Comparison of ENCODE assay signal across 8 cellular contexts in the genomic region with DNA sequence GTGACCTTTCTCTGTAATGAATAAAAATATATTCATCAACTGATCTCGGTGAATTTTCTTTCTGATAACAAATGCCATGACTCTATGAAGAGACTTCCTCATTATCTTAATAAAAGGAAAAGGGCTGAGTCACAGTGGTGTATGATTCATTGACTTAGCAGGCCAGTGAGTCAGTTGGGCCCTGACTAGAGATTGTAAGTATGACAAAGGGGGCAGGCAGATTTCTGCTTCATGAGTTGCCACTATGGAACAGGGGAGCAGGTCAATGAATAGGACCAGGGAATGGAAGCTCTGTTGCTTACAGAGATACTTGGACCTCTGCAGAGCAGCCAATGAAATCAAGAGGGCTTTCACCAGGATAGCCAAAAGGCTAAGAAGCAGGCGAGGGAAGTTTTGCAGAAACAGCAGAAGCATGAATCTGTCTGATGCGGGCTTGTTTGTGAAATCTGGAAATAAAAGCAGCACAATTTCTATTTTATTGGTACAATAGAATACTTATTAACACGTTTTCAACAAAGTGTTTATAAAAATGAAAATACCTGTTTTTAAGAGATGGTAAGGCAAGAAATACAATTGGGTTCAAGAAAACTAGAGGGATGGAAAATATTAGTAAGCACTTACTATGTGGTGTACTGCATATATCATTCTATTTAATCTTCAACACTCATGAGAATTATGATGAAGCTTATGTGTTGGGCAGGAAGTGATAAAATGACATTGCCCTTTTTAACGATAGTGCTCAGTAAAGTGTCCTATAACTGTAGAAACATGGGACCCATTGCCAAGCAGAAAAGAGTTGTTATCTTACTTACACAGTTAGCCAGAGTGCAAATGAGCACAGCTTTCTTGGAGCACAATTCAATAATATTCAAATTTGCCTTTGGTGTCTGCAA.
A peak's percentile ranks its signal among the peaks of the same experiment; 100 is the strongest.
DNase-seq lines count a peak whose midpoint lies in the region; ATAC-seq, FAIRE-seq and TF ChIP-seq lines count a peak whose summit lies in the region.

No MANE protein-coding gene starts in this region.

- peaks cover 9% of the 10 kb centered on the region for H3K4me1 ChIP-seq in mammary epithelial cell (ENCODE audit: insufficient read depth, low read length)

- TF ChIP-seq CTCF in mammary epithelial cell (conservative IDR thresholded peaks at IDR 0.05 in 1 of 2, IDR thresholded peaks at IDR 0.05 in 1 of 2; ENCODE audit: extremely low read depth in 1 of 2, insufficient read depth in 1 of 2, low read depth in 1 of 2, low read length in 2 of 2) (no peak), D721Med (IDR thresholded peaks at IDR 0.05; ENCODE audit: insufficient read depth, missing control alignments) (no peak)

- H3K4me2 ChIP-seq in mammary epithelial cell (ENCODE audit: insufficient read depth, low read depth, low read length) = peak overlapping the region; percentile 39

- H2AFZ ChIP-seq in mammary epithelial cell (ENCODE audit: low read depth, low read length) = no peak overlapping the region

- H3K4me3 Mint-ChIP-seq in natural killer cell treated with Interleukin-12 subunit alpha and Interleukin-12 subunit beta and Interleukin-15 and Interleukin-18, amount 100 ng/mL, for 72 hours = peak overlapping the region; percentile 8

- DNase-seq in ELF-1 (ENCODE audit: low read depth, low spot score) (peak; percentile 24), MG63 (peak; percentile 65), mammary epithelial cell (peak; percentile 91), D721Med (ENCODE audit: insufficient read length, low spot score) (no peak), NAMALWA (ENCODE audit: low spot score) (no peak)
- no peak for DNase-seq in natural killer cell treated with Interleukin-12 subunit alpha and Interleukin-12 subunit beta and Interleukin-15 and Interleukin-18, amount 100 ng/mL, for 72 hours (ENCODE audit: low spot score)

- H3K27ac Mint-ChIP-seq in natural killer cell treated with Interleukin-12 subunit alpha and Interleukin-12 subunit beta and Interleukin-15 and Interleukin-18, amount 100 ng/mL, for 72 hours = peak overlapping the region in 1 of 2 donors; percentile 19

- 58% methylated on average over 5 of the region's 5 CpGs for WGBS in mammary epithelial cell (ENCODE audit: low coverage, missing lambda C conversion rate)

- H3K27me3 ChIP-seq in MG63 = no peaks in the 10 kb centered on the region
- no peaks in the 10 kb centered on the region for H3K27me3 ChIP-seq in mammary epithelial cell (ENCODE audit: insufficient read depth, low read length)

- H3K9ac ChIP-seq in mammary epithelial cell (ENCODE audit: insufficient read depth, low read length) = no peak overlapping the region

- dilution Hi-C loops in mammary epithelial cell (cut with HindIII; ENCODE audit: low sequenced_read_pairs) = no loop called here

- no TSS peak for BruUV-seq in mammary epithelial cell (replicated peaks; lab: Mats Ljungman, UMichigan)

- no peaks in the 10 kb centered on the region for H3K36me3 Mint-ChIP-seq in natural killer cell treated with Interleukin-12 subunit alpha and Interleukin-12 subunit beta and Interleukin-15 and Interleukin-18, amount 100 ng/mL, for 72 hours

- FAIRE-seq in D721Med (lab: Jason Lieb, UNC) = no peak

- H3K27ac ChIP-seq in mammary epithelial cell (ENCODE audit: insufficient read depth, low read depth, low read length) = peak overlapping the region; percentile 59

- H3K9me3 ChIP-seq in MG63 (no peaks in the 10 kb centered on the region), mammary epithelial cell (replicated peaks; ENCODE audit: insufficient read depth, low read length) (no peaks in the 10 kb centered on the region)

- no peaks in the 10 kb centered on the region for H3K9me3 Mint-ChIP-seq in natural killer cell treated with Interleukin-12 subunit alpha and Interleukin-12 subunit beta and Interleukin-15 and Interleukin-18, amount 100 ng/mL, for 72 hours

- in situ Hi-C loops in mammary epithelial cell (cut with MboI; ENCODE audit: low sequenced_read_pairs in 2 of 2) = no loop called here

- ATAC-seq in natural killer cell treated with Interleukin-12 subunit alpha and Interleukin-12 subunit beta and Interleukin-15 and Interleukin-18, amount 100 ng/mL, for 72 hours = peak; percentile 53 to 82
- ATAC-seq in HG02870 (IDR thresholded peaks at IDR 0.05; ENCODE audit: unreplicated experiment) (no peak), GM21390 (IDR thresholded peaks at IDR 0.05; ENCODE audit: unreplicated experiment) (no peak)

- CTCF ChIA-PET in mammary epithelial cell (lab: Charles Lee; ENCODE audit: low non-redundant PET) = interaction anchor here (0.5 kb wide), 1 partner anchor 668 kb away, joined by 6 read pairs; no protein-coding TSS in a partner anchor

- H3K4me3 ChIP-seq in MG63 = no peak overlapping the region
- no peak overlapping the region for H3K4me3 ChIP-seq in mammary epithelial cell (replicated peaks in 1 of 3; ENCODE audit: insufficient read depth in 1 of 3, low read depth in 2 of 3, low read length in 3 of 3)

- H3K36me3 ChIP-seq in MG63 = no peaks in the 10 kb centered on the region
- no peaks in the 10 kb centered on the region for H3K36me3 ChIP-seq in mammary epithelial cell (ENCODE audit: insufficient read depth, low read length)

- H4K20me1 ChIP-seq in mammary epithelial cell (ENCODE audit: insufficient read depth, low read length) = no peaks in the 10 kb centered on the region

- H3K27me3 Mint-ChIP-seq in natural killer cell treated with Interleukin-12 subunit alpha and Interleukin-12 subunit beta and Interleukin-15 and Interleukin-18, amount 100 ng/mL, for 72 hours = peaks cover 5 to 14% of the 10 kb centered on the region in 2 donors

- no peaks in the 10 kb centered on the region for H3K79me2 ChIP-seq in mammary epithelial cell (ENCODE audit: insufficient read depth, low read length)

- no peaks in the 10 kb centered on the region for H3K4me1 Mint-ChIP-seq in natural killer cell treated with Interleukin-12 subunit alpha and Interleukin-12 subunit beta and Interleukin-15 and Interleukin-18, amount 100 ng/mL, for 72 hours (ENCODE audit: low read depth in 2 of 2)

- intact Hi-C loops in mammary epithelial cell (cut with micrococcal nuclease) = no loop called here

Comparison
In these comparisons a context has a peak if more than half of its experiments do, and no peak if none do; other contexts are left out.
1. DNase-seq: peak in ELF-1 (single experiment), MG63 (single experiment) and mammary epithelial cell (single experiment); none in natural killer cell treated with Interleukin-12 subunit alpha and Interleukin-12 subunit beta and Interleukin-15 and Interleukin-18, amount 100 ng/mL, for 72 hours (single experiment), D721Med (single experiment) and NAMALWA (single experiment).
2. ATAC-seq: peak in natural killer cell treated with Interleukin-12 subunit alpha and Interleukin-12 subunit beta and Interleukin-15 and Interleukin-18, amount 100 ng/mL, for 72 hours (2 of 2); none in HG02870 (single experiment) and GM21390 (single experiment).